In the genomic region with DNA sequence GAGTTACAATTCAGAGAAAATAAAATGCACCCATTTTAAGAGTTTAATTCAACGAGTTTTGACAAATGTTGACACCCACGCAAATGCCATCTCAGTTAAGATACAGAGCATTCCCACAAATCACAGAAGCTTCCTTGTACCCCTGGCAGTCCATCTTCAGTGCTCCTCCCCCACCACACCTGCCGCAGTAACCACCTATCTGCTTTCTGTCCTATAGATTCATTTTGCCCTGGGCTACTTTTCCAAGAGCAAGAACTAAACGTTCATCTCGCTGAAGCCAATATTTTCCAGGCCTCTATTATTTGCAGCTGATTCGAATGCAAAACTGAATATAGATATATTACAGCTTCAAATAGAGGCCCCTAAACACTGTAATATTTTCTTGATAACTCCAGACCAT, we compare ENCODE assay signal across 16 cellular contexts.
"Had no signal": no experiment of that assay in that cellular context is flagged by ENCODE, and none has a peak within 500 bp of the region (broad histone marks: within the 10 kb centered on the region; RNA-seq: fewer than 3 reads in every experiment).

No MANE protein-coding gene starts in this region.

- H3K27me3 Mint-ChIP-seq: dendritic cell treated with granulocyte-macrophage colony-stimulating factor and Interleukin-4, amounts not matched to agents 40 ng/mL and 50 ng/mL, for 4 days; natural killer cell treated with Interleukin-12 subunit alpha and Interleukin-12 subunit beta and Interleukin-15 and Interleukin-18, amount 100 ng/mL, for 72 hours; progenitor cell of endocrine pancreas; stimulated activated naive CD8-positive, alpha-beta T cell treated with anti-CD3 and anti-CD28 coated beads, Interleukin-15, Interleukin-2, amounts not matched to agents 100 ng/mL and 50 ng/mL, for 24 hours; type B pancreatic cell had no signal

- H3K9me3 Mint-ChIP-seq: dendritic cell treated with granulocyte-macrophage colony-stimulating factor and Interleukin-4, amounts not matched to agents 40 ng/mL and 50 ng/mL, for 4 days; natural killer cell treated with Interleukin-12 subunit alpha and Interleukin-12 subunit beta and Interleukin-15 and Interleukin-18, amount 100 ng/mL, for 72 hours had no signal

- H3K36me3 ChIP-seq: right atrium auricular region, suprapubic skin had no signal

- H3K4me3 ChIP-seq: right atrium auricular region, smooth muscle cell, suprapubic skin had no signal

- H3K4me3 Mint-ChIP-seq: dendritic cell treated with granulocyte-macrophage colony-stimulating factor and Interleukin-4, amounts not matched to agents 40 ng/mL and 50 ng/mL, for 4 days; natural killer cell treated with Interleukin-12 subunit alpha and Interleukin-12 subunit beta and Interleukin-15 and Interleukin-18, amount 100 ng/mL, for 72 hours; stimulated activated naive CD8-positive, alpha-beta T cell treated with anti-CD3 and anti-CD28 coated beads, Interleukin-15, Interleukin-2, amounts not matched to agents 100 ng/mL and 50 ng/mL, for 24 hours; type B pancreatic cell had no signal

- ATAC-seq: natural killer cell treated with Interleukin-12 subunit alpha and Interleukin-12 subunit beta and Interleukin-15 and Interleukin-18, amount 100 ng/mL, for 72 hours had no signal

- H3K27me3 ChIP-seq: right atrium auricular region, suprapubic skin had no signal

- H3K36me3 Mint-ChIP-seq: natural killer cell treated with Interleukin-12 subunit alpha and Interleukin-12 subunit beta and Interleukin-15 and Interleukin-18, amount 100 ng/mL, for 72 hours; type B pancreatic cell had no signal

- H3K27ac Mint-ChIP-seq: natural killer cell treated with Interleukin-12 subunit alpha and Interleukin-12 subunit beta and Interleukin-15 and Interleukin-18, amount 100 ng/mL, for 72 hours; progenitor cell of endocrine pancreas; stimulated activated naive CD8-positive, alpha-beta T cell treated with anti-CD3 and anti-CD28 coated beads, Interleukin-15, Interleukin-2, amounts not matched to agents 100 ng/mL and 50 ng/mL, for 24 hours; type B pancreatic cell had no signal

- DNase-seq: activated CD4-positive, alpha-beta T cell treated with anti-CD3 and anti-CD28 coated beads for 1 hour; activated CD4-positive, alpha-beta T cell treated with anti-CD3 and anti-CD28 coated beads, Interleukin-2, amount 50 U/mL, for 4 hours; activated naive CD4-positive, alpha-beta T cell treated with Interleukin-2 at 50 U/mL for 16 hours; activated T-cell treated with anti-CD3 and anti-CD28 coated beads for 4 hours; anterior cingulate cortex; effector memory CD4-positive, alpha-beta T cell; glutamatergic neuron; nucleus accumbens had no signal

- H3K4me2 ChIP-seq: smooth muscle cell had no signal
